Comparison of ENCODE assay signal across 8 cellular contexts in the genomic region with DNA sequence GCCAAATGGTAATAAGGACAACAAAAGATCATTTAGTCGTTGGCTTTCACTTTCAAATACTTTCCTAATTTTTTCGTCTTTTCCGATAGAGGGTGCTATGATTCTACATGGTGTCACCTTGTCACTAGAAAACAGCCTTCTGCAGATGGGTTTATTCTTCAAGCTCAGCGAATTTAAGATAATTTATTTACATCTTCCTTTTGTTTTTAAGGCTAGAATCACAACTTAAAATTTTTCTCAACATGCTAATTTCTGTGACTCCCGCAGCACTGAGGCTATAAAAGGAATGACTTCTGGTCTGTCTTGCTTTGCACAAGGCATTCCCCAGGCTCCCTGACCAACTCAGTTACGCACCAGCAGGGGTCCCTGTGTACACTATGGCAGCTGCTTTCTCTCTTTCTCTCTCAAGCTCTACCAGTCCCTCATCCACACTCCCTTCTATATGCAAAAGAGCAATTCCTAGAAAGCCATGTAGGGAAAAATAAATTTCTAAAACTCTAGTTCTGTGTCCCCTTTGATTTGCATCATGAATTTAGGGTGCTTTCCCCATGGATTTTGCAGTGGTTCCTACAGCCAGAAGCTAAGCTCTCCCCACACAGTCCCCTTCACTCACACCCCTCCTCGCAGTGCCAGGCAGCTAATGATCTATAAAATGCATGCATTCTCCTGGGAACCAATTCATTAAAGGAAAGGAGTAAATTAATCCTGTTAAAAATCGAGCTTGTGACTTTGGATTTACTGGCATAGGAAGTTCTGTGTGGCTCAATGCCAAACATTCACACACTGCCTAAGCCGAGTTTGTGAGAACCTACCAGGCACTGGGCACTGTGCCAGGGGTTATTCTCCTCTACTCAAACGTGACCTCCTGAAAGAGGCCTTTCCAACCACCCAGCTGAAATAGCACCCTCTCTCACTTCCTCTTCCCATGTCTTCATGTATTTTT.
DNase-seq lines count a peak whose midpoint lies in the region; TF ChIP-seq lines count a peak whose summit lies in the region.

No MANE protein-coding gene starts in this region.

- H3K9me3 ChIP-seq in H9 (ENCODE audit: control insufficient read depth, low read depth, low read length) (no peaks in the 10 kb centered on the region), OCI-LY3 (ENCODE audit: insufficient read depth, low read length) (no peaks in the 10 kb centered on the region), adipocyte (ENCODE audit: control insufficient read depth, low read length) (no peaks in the 10 kb centered on the region), cardiac muscle cell (ENCODE audit: low read depth) (no peaks in the 10 kb centered on the region)

- H3K9ac ChIP-seq in H9 (ENCODE audit: extremely low read depth, insufficient read length, low read length) = no peak overlapping the region
- no peak overlapping the region for H3K9ac ChIP-seq in KMS-11
- peak overlapping the region; percentile 42 for H3K9ac ChIP-seq in OCI-LY3 (ENCODE audit: low read length)
- H3K9ac ChIP-seq in adipocyte (ENCODE audit: low read length) = no peak overlapping the region

- H3K23me2 ChIP-seq in H9 (ENCODE audit: insufficient read length, low read depth, low read length, poor library complexity, severe bottlenecking) = no peaks in the 10 kb centered on the region

- no peak overlapping the region for H3T11ph ChIP-seq in H9 (ENCODE audit: low read length)

- no peak overlapping the region for H4K91ac ChIP-seq in H9 (ENCODE audit: insufficient read length, low read depth, low read length)

- H4K5ac ChIP-seq in H9 (ENCODE audit: insufficient read length, low read depth, low read length) = no peak overlapping the region

- no peak overlapping the region for H2BK5ac ChIP-seq in H9 (ENCODE audit: insufficient read length, low read length)

- H4K20me1 ChIP-seq in H9 (ENCODE audit: control insufficient read depth, insufficient read depth, insufficient read length) (no peaks in the 10 kb centered on the region), KMS-11 (ENCODE audit: insufficient read depth) (no peaks in the 10 kb centered on the region), OCI-LY3 (ENCODE audit: insufficient read depth, low read length) (no peaks in the 10 kb centered on the region)

- no peak overlapping the region for H3K23ac ChIP-seq in H9 (ENCODE audit: insufficient read length, low read depth, low read length)

- DNase-seq in GM12864 (ENCODE audit: low read depth) (peak; percentile 21), H9 (peak; percentile 76), adipocyte (ENCODE audit: low read depth) (peak; percentile 88), cardiac muscle cell (ENCODE audit: low read depth in 1 of 2, low spot score in 1 of 2) (peak; percentile 91), posterior cingulate gyrus (peak; percentile 34 to 94 (median 66))
- DNase-seq in activated CD8-positive, alpha-beta memory T cell treated with anti-CD3 and anti-CD28 coated beads for 24 hours = no peak

- no peak overlapping the region for H3K56ac ChIP-seq in H9 (ENCODE audit: insufficient read length, low read depth, low read length)

- peaks cover 0 to 5% of the 10 kb centered on the region in 2 experiments; a peak in 2 of 4 replicates for H3K4me1 Mint-ChIP-seq in H9

- H3K4me2 ChIP-seq in H9 (ENCODE audit: insufficient read depth, insufficient read length, low read length) (no peak overlapping the region), KMS-11 (peak overlapping the region; percentile 42), OCI-LY3 (ENCODE audit: low read length) (peak overlapping the region; percentile 90)

- H3K14ac ChIP-seq in H9 (ENCODE audit: insufficient read depth, low read length) = no peak overlapping the region

- no peaks in the 10 kb centered on the region for H3K79me1 ChIP-seq in H9 (ENCODE audit: insufficient read depth, low read depth, low read length, poor library complexity, severe bottlenecking)

- H2BK120ac ChIP-seq in H9 (ENCODE audit: low read depth, low read length, poor library complexity, severe bottlenecking) = no peak overlapping the region

- H3K9me3 Mint-ChIP-seq in H9 = no peaks in the 10 kb centered on the region

- no CpG with 5 or more reads among the region's 10 CpGs for WGBS in H9 (ENCODE audit: extremely low coverage, insufficient read length, low lambda C conversion rate)

- H3K18ac ChIP-seq in H9 (ENCODE audit: insufficient read length, low read depth, low read length) = no peak overlapping the region

- H2BK12ac ChIP-seq in H9 (ENCODE audit: insufficient read length, low read depth, low read length) = no peak overlapping the region

- no peak overlapping the region for H2AK5ac ChIP-seq in H9 (ENCODE audit: insufficient read length, low read length)

- H3K36me3 ChIP-seq in KMS-11 (ENCODE audit: insufficient read depth) = no peaks in the 10 kb centered on the region
- no peaks in the 10 kb centered on the region for H3K36me3 ChIP-seq in OCI-LY3 (replicated peaks; ENCODE audit: low read depth, low read length)
- no peaks in the 10 kb centered on the region for H3K36me3 ChIP-seq in adipocyte (ENCODE audit: control insufficient read depth, insufficient read depth, low read length, severe bottlenecking)
- no peaks in the 10 kb centered on the region for H3K36me3 ChIP-seq in cardiac muscle cell

- intact Hi-C loops in posterior cingulate gyrus (cut with DNase I) = loop anchor here (2.0 to 10.0 kb wide), 2 partner anchors 105 to 481 kb away; no protein-coding TSS in a partner anchor

- H3K27ac ChIP-seq in H9 (ENCODE audit: insufficient read length, low read depth, low read length) (no peak overlapping the region), KMS-11 (no peak overlapping the region), OCI-LY3 (ENCODE audit: low read length) (no peak overlapping the region), cardiac muscle cell (peak overlapping the region; percentile 61)

- H3K27me3 ChIP-seq in H9 (ENCODE audit: insufficient read depth, low read length) (no peaks in the 10 kb centered on the region), KMS-11 (ENCODE audit: insufficient read depth, low read depth) (no peaks in the 10 kb centered on the region), OCI-LY3 (ENCODE audit: low read depth, low read length) (no peaks in the 10 kb centered on the region; the same call in 1 of the 2 replicates), adipocyte (replicated peaks; ENCODE audit: control insufficient read depth, insufficient read depth, low read length) (peaks cover 20% of the 10 kb centered on the region), cardiac muscle cell (no peaks in the 10 kb centered on the region)

- no peak overlapping the region for H2BK20ac ChIP-seq in H9 (ENCODE audit: low read depth, low read length, poor library complexity, severe bottlenecking)

- no peak overlapping the region for H2BK15ac ChIP-seq in H9 (ENCODE audit: low read depth, low read length)

- peak overlapping the region; percentile 47 to 53; a peak in 4 of 5 replicates for H3K4me3 Mint-ChIP-seq in H9

- H2AFZ ChIP-seq in H9 (ENCODE audit: low read length) = no peak overlapping the region
- peak overlapping the region; percentile 42 for H2AFZ ChIP-seq in KMS-11 (ENCODE audit: low read depth)
- H2AFZ ChIP-seq in OCI-LY3 (ENCODE audit: low read depth, low read length) = peak overlapping the region; percentile 86

- H3K79me2 ChIP-seq in H9 (ENCODE audit: insufficient read depth, low read length) = no peaks in the 10 kb centered on the region
- H3K79me2 ChIP-seq in KMS-11 (ENCODE audit: insufficient read depth, low read depth) = no peaks in the 10 kb centered on the region
- no peaks in the 10 kb centered on the region for H3K79me2 ChIP-seq in OCI-LY3 (ENCODE audit: low read length)

- H3K4me1 ChIP-seq in H9 (ENCODE audit: insufficient read depth, low read length) (peaks cover 3% of the 10 kb centered on the region; the same call in 1 of the 2 replicates), KMS-11 (ENCODE audit: low read depth, poor library complexity, severe bottlenecking) (peaks cover 9% of the 10 kb centered on the region), OCI-LY3 (ENCODE audit: low read length) (peaks cover 16% of the 10 kb centered on the region), adipocyte (ENCODE audit: control insufficient read depth, insufficient read depth, low read length) (peaks cover 5% of the 10 kb centered on the region), cardiac muscle cell (ENCODE audit: low read depth) (peaks cover 8% of the 10 kb centered on the region)

- no peaks in the 10 kb centered on the region for H3K27me3 Mint-ChIP-seq in H9 (ENCODE audit: low read depth)

- no peaks in the 10 kb centered on the region for H3K36me3 Mint-ChIP-seq in H9 (ENCODE audit: insufficient read depth in 1 of 3, low read depth in 3 of 3)

- H3K4me3 ChIP-seq in GM12864 (ENCODE audit: low read depth, low read length) = no peak overlapping the region
- no peak overlapping the region for H3K4me3 ChIP-seq in KMS-11 (IDR thresholded peaks at IDR 0.05; ENCODE audit: insufficient read depth, low read depth, low read length)
- H3K4me3 ChIP-seq in OCI-LY3 (ENCODE audit: low read length) = peak overlapping the region; percentile 74
- H3K4me3 ChIP-seq in adipocyte (ENCODE audit: low read length) = peak overlapping the region; percentile 37
- no peak overlapping the region for H3K4me3 ChIP-seq in cardiac muscle cell

- H4K8ac ChIP-seq in H9 (replicated peaks; ENCODE audit: insufficient read length, low read depth, low read length) = no peak overlapping the region

- no peak overlapping the region; a peak in 1 of 7 replicates for H3K27ac Mint-ChIP-seq in H9

- TF ChIP-seq CTCF in GM12864 (IDR thresholded peaks at IDR 0.05; ENCODE audit: low read depth, low read length, missing control alignments) = peak; percentile 54
- peak; percentile 87 for TF ChIP-seq CTCF in H9 (conservative IDR thresholded peaks at IDR 0.05)
- TF ChIP-seq CTCF in KMS-11 (conservative IDR thresholded peaks at IDR 0.05; ENCODE audit: low read depth, low read length) = peak; percentile 87
- TF ChIP-seq CTCF in OCI-LY3 (IDR thresholded peaks at IDR 0.05; ENCODE audit: low read depth, low read length) = peak; percentile 64
- TF ChIP-seq CTCF in cardiac muscle cell (IDR thresholded peaks at IDR 0.05; ENCODE audit: low read depth, low read length) = peak; percentile 83

- no peak overlapping the region for H3K4ac ChIP-seq in H9 (ENCODE audit: low read depth, low read length)

Comparison
In these comparisons a context has a peak if more than half of its experiments do, and no peak if none do; other contexts are left out.
1. H3K4me3 ChIP-seq: peak in OCI-LY3 (single experiment) and adipocyte (single experiment); none in GM12864 (single experiment), KMS-11 (single experiment) and cardiac muscle cell (single experiment).
2. Peak in every context shown above with its lines, with median percentiles within 50 percentile points of each other: CTCF ChIP-seq.